ENCODE assay signal across 1 cellular context in genomic region chr12:94686834-94687628, GRCh38.
TF ChIP-seq lines count a peak whose summit lies in the region.

No MANE protein-coding gene starts in this region.

TF ChIP-seq in endothelial cell of umbilical vein, 7 proteins besides CTCF, POLR2A, EP300 and RAD21 (continued from another document):
- no peak for TF ChIP-seq MAX (IDR thresholded peaks at IDR 0.05; ENCODE audit: insufficient read depth, insufficient read length)
